Comparison of ENCODE assay signal across 11 cellular contexts in the genomic region with DNA sequence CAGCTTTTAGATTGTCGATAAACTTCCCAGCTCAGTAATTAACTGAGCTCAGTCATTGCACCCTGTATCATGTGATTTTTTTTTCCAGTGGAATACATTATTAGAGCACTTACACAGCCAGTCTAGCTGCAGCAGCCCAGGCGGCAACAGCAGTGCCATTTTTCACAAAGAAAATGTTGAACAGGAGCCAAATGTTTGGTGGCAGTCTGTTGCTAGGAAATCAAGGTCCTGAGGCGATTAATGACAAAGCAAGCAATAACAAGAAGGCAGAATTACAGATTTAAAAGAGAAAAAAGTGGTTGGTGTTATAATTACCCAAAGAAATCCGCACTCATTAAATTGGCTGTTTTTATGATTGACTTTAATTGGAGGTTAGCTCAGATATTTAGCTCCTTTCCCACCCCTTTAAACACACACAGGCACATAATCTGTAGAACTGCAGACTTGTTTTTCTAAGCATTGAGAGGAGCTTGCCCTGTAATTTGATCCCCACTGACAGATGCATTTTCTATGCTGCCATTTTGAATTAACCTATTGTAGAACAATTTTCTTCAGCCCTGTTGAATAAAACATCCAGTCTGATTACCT.
DNase-seq lines count a peak whose midpoint lies in the region; ATAC-seq and TF ChIP-seq lines count a peak whose summit lies in the region.
"Had no signal": no experiment of that assay in that cellular context is flagged by ENCODE, and none has a peak within 500 bp of the region (broad histone marks: within the 10 kb centered on the region; RNA-seq: fewer than 3 reads in every experiment).

No MANE protein-coding gene starts in this region.

- no peaks in the 10 kb centered on the region for H3K36me3 Mint-ChIP-seq in stimulated activated effector memory CD8-positive, alpha-beta T cell treated with anti-CD3 and anti-CD28 coated beads, Interleukin-12 subunit alpha, Interleukin-12 subunit beta, amount 100 ng/mL, for 72 hours

- TF ChIP-seq CTCF in dorsolateral prefrontal cortex (IDR thresholded peaks at IDR 0.05 in 54 of 56, conservative IDR thresholded peaks at IDR 0.05 in 2 of 56; ENCODE audit: low read depth in 1 of 56, partially characterized antibody in 56 of 56) = peak in 3 of 56 donors; percentile 9 to 25 (median 14)

- no peak for ATAC-seq in GM18511 (IDR thresholded peaks at IDR 0.05; ENCODE audit: unreplicated experiment)
- no peak for ATAC-seq in stimulated activated effector memory CD8-positive, alpha-beta T cell treated with anti-CD3 and anti-CD28 coated beads, Interleukin-12 subunit alpha, Interleukin-12 subunit beta, amount 100 ng/mL, for 72 hours

- H3K4me3 Mint-ChIP-seq in stimulated activated effector memory CD8-positive, alpha-beta T cell treated with anti-CD3 and anti-CD28 coated beads, Interleukin-12 subunit alpha, Interleukin-12 subunit beta, amount 100 ng/mL, for 72 hours = no peak overlapping the region

- peak overlapping the region in 41 of 59 donors; percentile 3 to 57 (median 29) for H3K4me3 ChIP-seq in dorsolateral prefrontal cortex
- H3K4me3 ChIP-seq: coronary artery, ovary, thoracic aorta had no signal

- H3K27me3 ChIP-seq in dorsolateral prefrontal cortex = no peaks in the 10 kb centered on the region
- H3K27me3 ChIP-seq: ovary had no signal

- H3K27ac ChIP-seq in dorsolateral prefrontal cortex = peak overlapping the region in 14 of 59 donors; percentile 4 to 53 (median 15)
- H3K27ac ChIP-seq: coronary artery, ovary, thoracic aorta had no signal

- no peaks in the 10 kb centered on the region for H3K4me1 Mint-ChIP-seq in stimulated activated effector memory CD8-positive, alpha-beta T cell treated with anti-CD3 and anti-CD28 coated beads, Interleukin-12 subunit alpha, Interleukin-12 subunit beta, amount 100 ng/mL, for 72 hours

- no peaks in the 10 kb centered on the region for H3K9me3 Mint-ChIP-seq in stimulated activated effector memory CD8-positive, alpha-beta T cell treated with anti-CD3 and anti-CD28 coated beads, Interleukin-12 subunit alpha, Interleukin-12 subunit beta, amount 100 ng/mL, for 72 hours

- peak; percentile 70 for DNase-seq in H4 (ENCODE audit: low spot score)
- peak; percentile 89 for DNase-seq in NCI-H2196 treated with DMSO at 0.1 percent for 48 hours (lab: John Stamatoyannopoulos, UW; ENCODE audit: unreplicated experiment)
- peak in 7 of 10 donors; percentile 21 to 60 (median 43) for DNase-seq in dorsolateral prefrontal cortex
- peak in 44 of 56 donors; percentile 0 to 70 (median 22) for DNase-seq in nucleus accumbens (lab: John Stamatoyannopoulos, UW)
- no peak for DNase-seq in HuH-7.5 (ENCODE audit: low spot score)
- DNase-seq in stimulated activated effector memory CD8-positive, alpha-beta T cell treated with anti-CD3 and anti-CD28 coated beads, Interleukin-12 subunit alpha, Interleukin-12 subunit beta, amount 100 ng/mL, for 72 hours (ENCODE audit: low spot score in 2 of 2) = no peak
- DNase-seq in mucosa of gallbladder (ENCODE audit: low spot score) = no peak
- DNase-seq: ovary had no signal

- no peak overlapping the region for H3K27ac Mint-ChIP-seq in stimulated activated effector memory CD8-positive, alpha-beta T cell treated with anti-CD3 and anti-CD28 coated beads, Interleukin-12 subunit alpha, Interleukin-12 subunit beta, amount 100 ng/mL, for 72 hours

- intact Hi-C loops in dorsolateral prefrontal cortex (cut with DNase I) = no loop called here

Comparison
In these comparisons a context has a peak if more than half of its experiments do, and no peak if none do; other contexts are left out.
1. DNase-seq: peak in H4 (single experiment), NCI-H2196 treated with DMSO at 0.1 percent for 48 hours (single experiment), dorsolateral prefrontal cortex (7 of 10) and nucleus accumbens (44 of 56); none in HuH-7.5 (single experiment), stimulated activated effector memory CD8-positive, alpha-beta T cell treated with anti-CD3 and anti-CD28 coated beads, Interleukin-12 subunit alpha, Interleukin-12 subunit beta, amount 100 ng/mL, for 72 hours (0 of 2) and mucosa of gallbladder (single experiment).